In the genomic region with DNA sequence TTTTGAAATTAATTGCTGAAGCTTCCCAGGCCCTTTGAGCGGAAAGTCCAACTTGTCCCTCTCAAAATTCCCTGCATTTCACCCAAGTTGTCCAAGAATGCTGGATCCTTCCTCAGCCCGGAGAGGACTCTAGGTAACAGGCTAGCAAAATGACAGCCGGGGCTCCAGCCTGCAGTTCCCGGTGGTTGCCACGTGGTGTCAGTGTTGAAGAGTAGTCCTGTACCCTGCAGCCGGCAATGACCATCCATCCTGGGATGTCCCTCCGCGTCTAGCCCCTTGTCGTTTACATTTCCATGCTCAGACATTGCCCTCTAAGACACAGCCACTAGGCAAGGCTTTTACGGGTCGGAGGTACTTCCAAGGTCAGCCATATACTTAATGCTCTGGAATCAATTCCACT, we compare ENCODE assay signal across 8 cellular contexts. TPM values are rescaled to one million over a fixed set of nuclear protein-coding genes. Genes with fewer than 3 reads are reported as not detected.
A peak's percentile ranks its signal among the peaks of the same experiment; 100 is the strongest.
DNase-seq lines count a peak whose midpoint lies in the region; ATAC-seq, FAIRE-seq and TF ChIP-seq lines count a peak whose summit lies in the region.

No MANE protein-coding gene starts in this region.

- H3K27me3 ChIP-seq in Peyer's patch (no peaks in the 10 kb centered on the region), bronchial epithelial cell (ENCODE audit: control insufficient read depth, insufficient read depth, low read length) (no peaks in the 10 kb centered on the region)
- H3K27me3 ChIP-seq in CD8-positive, alpha-beta memory T cell (ENCODE audit: insufficient read depth, low read length, poor library complexity, severe bottlenecking): no peaks in the 10 kb centered on the region

- H3K27me3 Mint-ChIP-seq in memory B cell: no peaks in the 10 kb centered on the region
- peaks cover 5 to 29% of the 10 kb centered on the region in 2 donors for H3K27me3 Mint-ChIP-seq in CD8-positive, alpha-beta memory T cell

- TF ChIP-seq CTCF in GM20000 (IDR thresholded peaks at IDR 0.05; ENCODE audit: extremely low read depth, missing control alignments) (peak; percentile 30), Peyer's patch (IDR thresholded peaks at IDR 0.05) (peak in 4 of 6 experiments; percentile 33 to 57 (median 52)), bronchial epithelial cell (IDR thresholded peaks at IDR 0.05; ENCODE audit: insufficient read depth, low read length, severe bottlenecking) (peak; percentile 94)

- peak overlapping the region; percentile 90 for H3K27ac Mint-ChIP-seq in memory B cell
- no peak overlapping the region for H3K27ac Mint-ChIP-seq in CD8-positive, alpha-beta memory T cell

- peak; percentile 75 for FAIRE-seq in bronchial epithelial cell (lab: Jason Lieb, UNC)

- POLR2A ChIA-PET in CD8-positive, alpha-beta memory T cell (lab: Charles Lee): no interaction called here

- H3K4me1 ChIP-seq in Peyer's patch: no peaks in the 10 kb centered on the region
- H3K4me1 ChIP-seq in CD8-positive, alpha-beta memory T cell (ENCODE audit: insufficient read depth, low read length): peaks cover 6% of the 10 kb centered on the region

- H3K36me3 Mint-ChIP-seq in memory B cell: peaks cover 4% of the 10 kb centered on the region
- H3K36me3 Mint-ChIP-seq in CD8-positive, alpha-beta memory T cell: peaks cover 0 to 7% (median 0%) of the 10 kb centered on the region in 3 donors

- H3K36me3 ChIP-seq in Peyer's patch (no peaks in the 10 kb centered on the region), bronchial epithelial cell (ENCODE audit: control insufficient read depth, insufficient read depth, low read length) (no peaks in the 10 kb centered on the region)
- no peaks in the 10 kb centered on the region for H3K36me3 ChIP-seq in CD8-positive, alpha-beta memory T cell (ENCODE audit: insufficient read depth, low read length)

- TF ChIP-seq POLR2A in Peyer's patch (IDR thresholded peaks at IDR 0.05): no peak

- peaks cover 3% of the 10 kb centered on the region for H3K9me3 Mint-ChIP-seq in memory B cell
- peaks cover 0 to 13% (median 6%) of the 10 kb centered on the region in 5 donors for H3K9me3 Mint-ChIP-seq in CD8-positive, alpha-beta memory T cell

- ATAC-seq in memory B cell (ENCODE audit: low read depth): no peak
- no peak for ATAC-seq in GM21737 (IDR thresholded peaks at IDR 0.05; ENCODE audit: unreplicated experiment)

- H3K4me3 ChIP-seq in Peyer's patch: no peak overlapping the region
- no peak overlapping the region for H3K4me3 ChIP-seq in bronchial epithelial cell (ENCODE audit: low read depth, low read length)
- no peak overlapping the region for H3K4me3 ChIP-seq in CD8-positive, alpha-beta memory T cell (ENCODE audit: low read length)

- peaks cover 30% of the 10 kb centered on the region for H3K4me1 Mint-ChIP-seq in memory B cell
- peaks cover 5 to 22% (median 18%) of the 10 kb centered on the region in 3 donors for H3K4me1 Mint-ChIP-seq in CD8-positive, alpha-beta memory T cell

- no peak overlapping the region for H3K27ac ChIP-seq in Peyer's patch
- H3K27ac ChIP-seq in CD8-positive, alpha-beta memory T cell (ENCODE audit: low read depth, low read length): no peak overlapping the region

- CTCF ChIA-PET in CD8-positive, alpha-beta memory T cell (lab: Charles Lee): no interaction called here

- peaks cover 0 to 6% (median 0%) of the 10 kb centered on the region in 4 donors for H3K9me3 ChIP-seq in Peyer's patch
- peaks cover 5% of the 10 kb centered on the region for H3K9me3 ChIP-seq in CD8-positive, alpha-beta memory T cell (ENCODE audit: low read length)

- H3K4me3 Mint-ChIP-seq in memory B cell: no peak overlapping the region
- H3K4me3 Mint-ChIP-seq in CD8-positive, alpha-beta memory T cell: no peak overlapping the region

- DNase-seq in AG20443 (ENCODE audit: low spot score) (peak; percentile 47), GM20000 (ENCODE audit: low spot score) (no peak), Peyer's patch (peak in 2 of 3 donors; percentile 61 to 68), bronchial epithelial cell (ENCODE audit: low read depth) (peak; percentile 29), memory B cell (ENCODE audit: low spot score in 2 of 2) (no peak), NCI-H1436 treated with DMSO at 0.1 percent for 48 hours (lab: John Stamatoyannopoulos, UW) (no peak)
- DNase-seq in CD8-positive, alpha-beta memory T cell: no peak

RNA-seq across cellular contexts. Expression of gene MTIF3, which starts 31.4 kb away (rescaled TPM):
- 100 to 1,000 TPM in 1 of 4 donors, 10 to 100 TPM in 3; 78.6 to 150 (median 86.4) TPM for total RNA-seq in Peyer's patch
- total RNA-seq in bronchial epithelial cell: 30.5 and 48.9 TPM in 2 replicates
- 10 to 100 TPM; 35.7 to 37.5 TPM for total RNA-seq in CD8-positive, alpha-beta memory T cell
- polyA plus RNA-seq in CD8-positive, alpha-beta memory T cell: 88.2 TPM

RNA-seq across cellular contexts. Expression of gene GTF3A, which starts 57.3 kb away (rescaled TPM):
- total RNA-seq in Peyer's patch (100 to 1,000 TPM in 1 of 4 donors, 10 to 100 TPM in 3; 29.2 to 179 (median 49.3) TPM), bronchial epithelial cell (100 and 163 TPM in 2 replicates)
- 100 to 1,000 TPM; 296 to 323 TPM for total RNA-seq in CD8-positive, alpha-beta memory T cell
- 606 TPM for polyA plus RNA-seq in CD8-positive, alpha-beta memory T cell

Comparison
In these comparisons a context has a peak if more than half of its experiments do, and no peak if none do; other contexts are left out.
1. DNase-seq: peak in AG20443 (single experiment), Peyer's patch (2 of 3) and bronchial epithelial cell (single experiment); none in GM20000 (single experiment), memory B cell (0 of 2), CD8-positive, alpha-beta memory T cell (0 of 5) and NCI-H1436 treated with DMSO at 0.1 percent for 48 hours (single experiment).
2. CTCF ChIP-seq: peak in every context shown above with its lines; median percentile 94 in bronchial epithelial cell; 52 in Peyer's patch; 30 in GM20000.